9 cellular contexts compared by ENCODE assay signal in genomic region chr6:63352587-63353281, GRCh38. TPM values are rescaled to one million over a fixed set of nuclear protein-coding genes. Genes with fewer than 3 reads are reported as not detected.
DNase-seq lines count a peak whose midpoint lies in the region; ATAC-seq, FAIRE-seq and TF ChIP-seq lines count a peak whose summit lies in the region.
"Had no signal": no experiment of that assay in that cellular context is flagged by ENCODE, and none has a peak within 500 bp of the region (broad histone marks: within the 10 kb centered on the region; RNA-seq: fewer than 3 reads in every experiment).

No MANE protein-coding gene starts in this region.

- no peak for FAIRE-seq in astrocyte (lab: Jason Lieb, UNC)

- BruUV-seq in A673 (replicated peaks; lab: Mats Ljungman, UMichigan): no TSS peak

- no peaks in the 10 kb centered on the region for H3F3A ChIP-seq in GM23338 (replicated peaks; ENCODE audit: low read depth)

- H3K4me1 Mint-ChIP-seq in GM23338: no peaks in the 10 kb centered on the region
- H3K4me1 Mint-ChIP-seq in astrocyte (ENCODE audit: low read depth, unreplicated experiment): peaks cover 12% of the 10 kb centered on the region

- H3K27ac Mint-ChIP-seq in GM23338 (no peak overlapping the region), astrocyte (ENCODE audit: unreplicated experiment) (no peak overlapping the region)

- H4K20me1 ChIP-seq in GM23338 (replicated peaks; ENCODE audit: insufficient read depth): no peaks in the 10 kb centered on the region
- no peaks in the 10 kb centered on the region for H4K20me1 ChIP-seq in astrocyte (ENCODE audit: insufficient read depth, low read length)

- H3K9me3 ChIP-seq in A673 (ENCODE audit: low read depth, low read length, poor library complexity, severe bottlenecking): no peaks in the 10 kb centered on the region
- no peaks in the 10 kb centered on the region for H3K9me3 ChIP-seq in astrocyte (ENCODE audit: insufficient read depth, low read depth, low read length)
- no peaks in the 10 kb centered on the region for H3K9me3 ChIP-seq in upper lobe of right lung
- H3K9me3 ChIP-seq: SJCRH30 had no signal

- TF ChIP-seq CTCF in A673 (conservative IDR thresholded peaks at IDR 0.05; ENCODE audit: low read depth, low read length) (peak; percentile 50), GM06990 (IDR thresholded peaks at IDR 0.05; ENCODE audit: insufficient read depth, low read length, poor library complexity, severe bottlenecking) (peak; percentile 73), GM23338 (conservative IDR thresholded peaks at IDR 0.05; ENCODE audit: low read depth in 2 of 2) (peak; percentile 62 to 79), astrocyte (IDR thresholded peaks at IDR 0.05; ENCODE audit: insufficient read depth, low read depth, low read length) (peak; percentile 48), upper lobe of right lung (IDR thresholded peaks at IDR 0.05) (peak; percentile 57)

- H3K27me3 Mint-ChIP-seq in GM23338 (ENCODE audit: insufficient read depth, low read depth, poor library complexity) (no peaks in the 10 kb centered on the region), astrocyte (ENCODE audit: low read depth, unreplicated experiment) (no peaks in the 10 kb centered on the region)

- H3K9me3 Mint-ChIP-seq in GM23338: peaks cover 13% of the 10 kb centered on the region
- H3K9me3 Mint-ChIP-seq in astrocyte (ENCODE audit: unreplicated experiment): no peaks in the 10 kb centered on the region

- H3K4me1 ChIP-seq in A673 (ENCODE audit: insufficient read depth, low read length, poor library complexity, severe bottlenecking): no peaks in the 10 kb centered on the region
- H3K4me1 ChIP-seq in GM23338 (ENCODE audit: insufficient read depth): no peaks in the 10 kb centered on the region
- H3K4me1 ChIP-seq in astrocyte (ENCODE audit: insufficient read depth, low read length): no peaks in the 10 kb centered on the region
- peaks cover 10% of the 10 kb centered on the region for H3K4me1 ChIP-seq in upper lobe of right lung
- H3K4me1 ChIP-seq: SJCRH30 had no signal

- H3K27me3 ChIP-seq in A673 (replicated peaks; ENCODE audit: insufficient read depth, low read depth, low read length, poor library complexity) (no peaks in the 10 kb centered on the region), GM06990 (replicated peaks; ENCODE audit: control insufficient read depth, insufficient read depth, low read length) (no peaks in the 10 kb centered on the region), GM23338 (ENCODE audit: insufficient read depth) (no peaks in the 10 kb centered on the region), astrocyte (ENCODE audit: insufficient read depth, low read length) (no peaks in the 10 kb centered on the region), upper lobe of right lung (no peaks in the 10 kb centered on the region)

- H2AFZ ChIP-seq in GM23338 (peak overlapping the region; percentile 8; the same call in 1 of the 2 replicates), astrocyte (ENCODE audit: low read depth, low read length) (peak overlapping the region; percentile 7)

- no peak overlapping the region for H3K4me3 Mint-ChIP-seq in GM23338
- no peak overlapping the region for H3K4me3 Mint-ChIP-seq in astrocyte (ENCODE audit: unreplicated experiment)

- CTCF ChIA-PET in A673 (lab: Charles Lee): interaction anchor here (1.1 to 1.6 kb wide), 3 partner anchors 412 to 868 kb away, joined by 6 to 8 read pairs (median 7); no protein-coding TSS in a partner anchor

- H3K27ac ChIP-seq in A673 (ENCODE audit: low read depth, low read length, poor library complexity, severe bottlenecking) (no peak overlapping the region), GM23338 (ENCODE audit: low read depth) (no peak overlapping the region), astrocyte (ENCODE audit: low read depth, low read length) (no peak overlapping the region), upper lobe of right lung (peak overlapping the region; percentile 13)
- H3K27ac ChIP-seq: SJCRH30 had no signal

- no peak overlapping the region for H3K9ac ChIP-seq in astrocyte (ENCODE audit: low read length)

- H3K4me2 ChIP-seq in GM23338 (no peak overlapping the region), astrocyte (ENCODE audit: low read length) (peak overlapping the region; percentile 20)

- H3K4me3 ChIP-seq in A673 (ENCODE audit: low read depth, low read length, poor library complexity, severe bottlenecking) (no peak overlapping the region), GM06990 (replicated peaks; ENCODE audit: low read depth, low read length) (peak overlapping the region; percentile 2; the same call in 1 of the 2 replicates), GM23338 (no peak overlapping the region), astrocyte (ENCODE audit: insufficient read depth, low read depth, low read length) (no peak overlapping the region), upper lobe of right lung (no peak overlapping the region)
- H3K4me3 ChIP-seq: SJCRH30 had no signal

- no peaks in the 10 kb centered on the region; the same call in 2 of the 3 replicates for H3K36me3 Mint-ChIP-seq in GM23338 (ENCODE audit: low read depth)
- no peaks in the 10 kb centered on the region for H3K36me3 Mint-ChIP-seq in astrocyte (ENCODE audit: low read depth, unreplicated experiment)

- POLR2A ChIA-PET in A673 (lab: Charles Lee; ENCODE audit: low non-redundant PET): no interaction called here

- DNase-seq in A673 (ENCODE audit: low spot score): peak; percentile 11
- DNase-seq in GM06990 (ENCODE audit: extremely low read depth, insufficient read length): peak; percentile 81
- DNase-seq in GM23338 (ENCODE audit: low spot score): peak; percentile 52
- peak; percentile 95 to 98 for DNase-seq in Kasumi-1 (lab: John Stamatoyannopoulos, UW)
- peak; percentile 4 for DNase-seq in astrocyte (ENCODE audit: low read depth)
- peak; percentile 70 for DNase-seq in kidney glomerular epithelial cell (lab: John Stamatoyannopoulos, UW)
- no peak for DNase-seq in upper lobe of right lung
- no peak for DNase-seq in activated CD4-positive, alpha-beta T cell treated with anti-CD3 and anti-CD28 coated beads, Interleukin-2, amount 50 U/mL, for 1 hour

- no peaks in the 10 kb centered on the region for H3K36me3 ChIP-seq in A673 (ENCODE audit: insufficient read depth, low read length, poor library complexity, severe bottlenecking)
- H3K36me3 ChIP-seq in GM06990 (ENCODE audit: control insufficient read depth, insufficient read depth, low read length): no peaks in the 10 kb centered on the region
- H3K36me3 ChIP-seq in GM23338 (ENCODE audit: insufficient read depth): no peaks in the 10 kb centered on the region
- H3K36me3 ChIP-seq in astrocyte (ENCODE audit: insufficient read depth, low read length): no peaks in the 10 kb centered on the region
- H3K36me3 ChIP-seq in upper lobe of right lung: no peaks in the 10 kb centered on the region
- H3K36me3 ChIP-seq: SJCRH30 had no signal

- intact Hi-C loops in A673 (cut with micrococcal nuclease; ENCODE audit: unreplicated experiment): loop anchor here (2.0 kb wide), 2 partner anchors 412 to 448 kb away; no protein-coding TSS in a partner anchor
- intact Hi-C loops in upper lobe of right lung (cut with DNase I): no loop called here

- no peaks in the 10 kb centered on the region for H3K79me2 ChIP-seq in GM23338 (replicated peaks; ENCODE audit: insufficient read depth)
- no peaks in the 10 kb centered on the region for H3K79me2 ChIP-seq in astrocyte (ENCODE audit: insufficient read depth, low read length)

- H3K9me2 ChIP-seq in GM23338 (ENCODE audit: insufficient read depth): no peaks in the 10 kb centered on the region

- peak; percentile 83 for ATAC-seq in GM23338
- ATAC-seq in upper lobe of right lung: peak; percentile 88

TF ChIP-seq in GM23338, 12 proteins besides CTCF, POLR2A, EP300 and RAD21 (continues in another document):
- no peak for TF ChIP-seq STAT1 (IDR thresholded peaks at IDR 0.05; ENCODE audit: unreplicated experiment)
- TF ChIP-seq ETS1 (IDR thresholded peaks at IDR 0.05): no peak
- TF ChIP-seq JUNB (IDR thresholded peaks at IDR 0.05; ENCODE audit: unreplicated experiment): no peak
- no peak for TF ChIP-seq EZH2 (IDR thresholded peaks at IDR 0.05; ENCODE audit: low read depth, unreplicated experiment)
- TF ChIP-seq EZH2phosphoT487 (IDR thresholded peaks at IDR 0.05; ENCODE audit: unreplicated experiment): no peak
- TF ChIP-seq POLR2AphosphoS5 (IDR thresholded peaks at IDR 0.05; ENCODE audit: low read depth): no peak

RNA-seq across cellular contexts. Expression of gene LGSN, which starts 33.0 kb away (rescaled TPM):
- total RNA-seq in A673 (2021) (not detected in 2 replicates), astrocyte (0.25 and 0.36 TPM in 2 replicates), upper lobe of right lung (0.38 TPM)
- total RNA-seq in GM23338 (2014; rRNA removed; shearing (Covaris generic)): 0.45 TPM in 1 of 2 replicates, not detected in the other
- 0.15 TPM in 1 of 2 replicates, not detected in the other for polyA plus RNA-seq in GM23338 (2016; fragmentation: Nextera tagmentation; extraction: Ambion mirVana)
- total RNA-seq: SJCRH30 had no signal

Comparison
In these comparisons a context has a peak if more than half of its experiments do, and no peak if none do; other contexts are left out.
1. DNase-seq: peak in A673 (single experiment), GM06990 (single experiment), GM23338 (single experiment), Kasumi-1 (2 of 2), astrocyte (single experiment) and kidney glomerular epithelial cell (single experiment); none in upper lobe of right lung (single experiment) and activated CD4-positive, alpha-beta T cell treated with anti-CD3 and anti-CD28 coated beads, Interleukin-2, amount 50 U/mL, for 1 hour (single experiment).
2. Peak in every context shown above with its lines, with median percentiles within 50 percentile points of each other: CTCF ChIP-seq.